28 cellular contexts compared by ENCODE assay signal in genomic region chr5:8525835-8526234, GRCh38.
"Had no signal": no experiment of that assay in that cellular context is flagged by ENCODE, and none has a peak within 500 bp of the region (broad histone marks: within the 10 kb centered on the region; RNA-seq: fewer than 3 reads in every experiment).

No MANE protein-coding gene starts in this region.

- H3K4me3 Mint-ChIP-seq: stimulated activated effector memory CD8-positive, alpha-beta T cell treated with anti-CD3 and anti-CD28 coated beads, Interleukin-12 subunit alpha, Interleukin-12 subunit beta, amount 100 ng/mL, for 72 hours; stimulated activated memory B cell treated with anti-CD40 and anti-IgM and Interleukin-4, amounts not matched to agents 10 μg/mL and 1 μg/mL and 100 μg/mL, for 72 hours; stimulated activated naive B cell treated with anti-CD40 and anti-IgM and Interleukin-4, amounts not matched to agents 10 μg/mL and 1 μg/mL and 100 μg/mL, for 72 hours; stimulated activated naive CD8-positive, alpha-beta T cell treated with anti-CD3 and anti-CD28 coated beads, Interleukin-15, amount 100 ng/mL, for 72 hours; stimulated activated naive CD8-positive, alpha-beta T cell treated with anti-CD3 and anti-CD28 coated beads, Interleukin-15, Interleukin-2, amounts not matched to agents 100 ng/mL and 50 ng/mL, for 24 hours; type B pancreatic cell had no signal

- H3K27ac Mint-ChIP-seq: stimulated activated effector memory CD8-positive, alpha-beta T cell treated with anti-CD3 and anti-CD28 coated beads, Interleukin-12 subunit alpha, Interleukin-12 subunit beta, amount 100 ng/mL, for 72 hours; stimulated activated memory B cell treated with anti-CD40 and anti-IgM and Interleukin-4, amounts not matched to agents 10 μg/mL and 1 μg/mL and 100 μg/mL, for 72 hours; stimulated activated naive B cell treated with anti-CD40 and anti-IgM and Interleukin-4, amounts not matched to agents 10 μg/mL and 1 μg/mL and 100 μg/mL, for 72 hours; stimulated activated naive CD8-positive, alpha-beta T cell treated with anti-CD3 and anti-CD28 coated beads, Interleukin-15, amount 100 ng/mL, for 72 hours; stimulated activated naive CD8-positive, alpha-beta T cell treated with anti-CD3 and anti-CD28 coated beads, Interleukin-15, Interleukin-2, amounts not matched to agents 100 ng/mL and 50 ng/mL, for 24 hours; type B pancreatic cell had no signal

- H3K4me1 Mint-ChIP-seq: stimulated activated effector memory CD8-positive, alpha-beta T cell treated with anti-CD3 and anti-CD28 coated beads, Interleukin-12 subunit alpha, Interleukin-12 subunit beta, amount 100 ng/mL, for 72 hours; stimulated activated memory B cell treated with anti-CD40 and anti-IgM and Interleukin-4, amounts not matched to agents 10 μg/mL and 1 μg/mL and 100 μg/mL, for 72 hours; stimulated activated naive B cell treated with anti-CD40 and anti-IgM and Interleukin-4, amounts not matched to agents 10 μg/mL and 1 μg/mL and 100 μg/mL, for 72 hours; stimulated activated naive CD8-positive, alpha-beta T cell treated with anti-CD3 and anti-CD28 coated beads, Interleukin-15, amount 100 ng/mL, for 72 hours had no signal

- H3K4me1 ChIP-seq: stomach, suprapubic skin, testis, thyroid gland, tibial artery, tibial nerve, transverse colon, upper lobe of left lung, upper lobe of right lung, uterus, vagina had no signal

- H3K27me3 Mint-ChIP-seq: stimulated activated memory B cell treated with anti-CD40 and anti-IgM and Interleukin-4, amounts not matched to agents 10 μg/mL and 1 μg/mL and 100 μg/mL, for 72 hours; stimulated activated naive B cell treated with anti-CD40 and anti-IgM and Interleukin-4, amounts not matched to agents 10 μg/mL and 1 μg/mL and 100 μg/mL, for 72 hours; stimulated activated naive CD8-positive, alpha-beta T cell treated with anti-CD3 and anti-CD28 coated beads, Interleukin-15, amount 100 ng/mL, for 72 hours; stimulated activated naive CD8-positive, alpha-beta T cell treated with anti-CD3 and anti-CD28 coated beads, Interleukin-15, Interleukin-2, amounts not matched to agents 100 ng/mL and 50 ng/mL, for 24 hours; type B pancreatic cell had no signal

- DNase-seq: stimulated activated CD4-positive, alpha-beta T cell treated with anti-CD3 and anti-CD28 coated beads, Interleukin-2, amount 100 ng/mL, for 48 hours; stimulated activated CD4-positive, alpha-beta T cell treated with anti-CD3 and anti-CD28 coated beads, Interleukin-4, amount 100 ng/mL, for 1 hour; stimulated activated CD4-positive, alpha-beta T cell treated with anti-CD3 and anti-CD28 coated beads, Interleukin-4, amount 100 ng/mL, for 24 hours; stimulated activated CD4-positive, alpha-beta T cell treated with anti-CD3 and anti-CD28 coated beads, Interleukin-4, amount 100 ng/mL, for 4 hours; stimulated activated CD8-positive, alpha-beta memory T cell treated with anti-CD3 and anti-CD28 coated beads, Interleukin-4, amount 100 ng/mL, for 48 hours; stimulated activated naive B cell treated with anti-CD40 and anti-IgM and Interleukin-4, amounts not matched to agents 10 μg/mL and 1 μg/mL and 100 μg/mL, for 72 hours; stimulated activated naive CD4-positive, alpha-beta T cell; stimulated activated naive CD4-positive, alpha-beta T cell treated with Interleukin-2 at 50 U/mL for 16 hours; stimulated activated naive CD8-positive, alpha-beta T cell treated with anti-CD3 and anti-CD28 coated beads, Interleukin-15, amount 100 ng/mL, for 72 hours; stimulated activated naive CD8-positive, alpha-beta T cell treated with anti-CD3 and anti-CD28 coated beads, Interleukin-15, Interleukin-2, amounts not matched to agents 100 U/mL and 50 U/mL, for 24 hours; stomach; substantia nigra; testis; thyroid gland; tibial artery; transverse colon; trophoblast cell; upper lobe of left lung; upper lobe of right lung; uterus had no signal

- H3K9me3 Mint-ChIP-seq: stimulated activated memory B cell treated with anti-CD40 and anti-IgM and Interleukin-4, amounts not matched to agents 10 μg/mL and 1 μg/mL and 100 μg/mL, for 72 hours; stimulated activated naive B cell treated with anti-CD40 and anti-IgM and Interleukin-4, amounts not matched to agents 10 μg/mL and 1 μg/mL and 100 μg/mL, for 72 hours; stimulated activated naive CD8-positive, alpha-beta T cell treated with anti-CD3 and anti-CD28 coated beads, Interleukin-15, amount 100 ng/mL, for 72 hours; stimulated activated naive CD8-positive, alpha-beta T cell treated with anti-CD3 and anti-CD28 coated beads, Interleukin-15, Interleukin-2, amounts not matched to agents 100 ng/mL and 50 ng/mL, for 24 hours; type B pancreatic cell had no signal

- ATAC-seq: stimulated activated effector memory CD8-positive, alpha-beta T cell treated with anti-CD3 and anti-CD28 coated beads, Interleukin-12 subunit alpha, Interleukin-12 subunit beta, amount 100 ng/mL, for 72 hours; stimulated activated memory B cell treated with anti-CD40 and anti-IgM and Interleukin-4, amounts not matched to agents 10 μg/mL and 1 μg/mL and 100 μg/mL, for 72 hours; stimulated activated naive B cell treated with anti-CD40 and anti-IgM and Interleukin-4, amounts not matched to agents 10 μg/mL and 1 μg/mL and 100 μg/mL, for 72 hours; stimulated activated naive CD8-positive, alpha-beta T cell treated with anti-CD3 and anti-CD28 coated beads, Interleukin-15, amount 100 ng/mL, for 72 hours; stimulated activated naive CD8-positive, alpha-beta T cell treated with anti-CD3 and anti-CD28 coated beads, Interleukin-15, Interleukin-2, amounts not matched to agents 100 U/mL and 50 U/mL, for 24 hours; upper lobe of right lung had no signal

- H3K36me3 ChIP-seq: stomach, suprapubic skin, thoracic aorta, thyroid gland, tibial artery, tibial nerve, transverse colon, upper lobe of left lung, upper lobe of right lung, uterus, vagina had no signal

- H3K36me3 Mint-ChIP-seq: stimulated activated effector memory CD8-positive, alpha-beta T cell treated with anti-CD3 and anti-CD28 coated beads, Interleukin-12 subunit alpha, Interleukin-12 subunit beta, amount 100 ng/mL, for 72 hours; stimulated activated memory B cell treated with anti-CD40 and anti-IgM and Interleukin-4, amounts not matched to agents 10 μg/mL and 1 μg/mL and 100 μg/mL, for 72 hours; stimulated activated naive B cell treated with anti-CD40 and anti-IgM and Interleukin-4, amounts not matched to agents 10 μg/mL and 1 μg/mL and 100 μg/mL, for 72 hours; type B pancreatic cell had no signal

- H3K27me3 ChIP-seq: stomach, suprapubic skin, testis, thyroid gland, tibial artery, tibial nerve, transverse colon, upper lobe of left lung, upper lobe of right lung, uterus, vagina had no signal

- H3K4me3 ChIP-seq: stomach, suprapubic skin, testis, thoracic aorta, thyroid gland, tibial artery, tibial nerve, transverse colon, upper lobe of left lung, upper lobe of right lung, uterus, vagina had no signal

- H3K9me3 ChIP-seq: stomach, suprapubic skin, testis, thoracic aorta, thyroid gland, tibial artery, tibial nerve, transverse colon, upper lobe of left lung, upper lobe of right lung, uterus, vagina had no signal

- H3K27ac ChIP-seq: stomach, suprapubic skin, testis, thoracic aorta, thyroid gland, tibial artery, tibial nerve, transverse colon, upper lobe of left lung, upper lobe of right lung, uterus, vagina had no signal
